ENCODE assay signal across 8 cellular contexts in the genomic region with DNA sequence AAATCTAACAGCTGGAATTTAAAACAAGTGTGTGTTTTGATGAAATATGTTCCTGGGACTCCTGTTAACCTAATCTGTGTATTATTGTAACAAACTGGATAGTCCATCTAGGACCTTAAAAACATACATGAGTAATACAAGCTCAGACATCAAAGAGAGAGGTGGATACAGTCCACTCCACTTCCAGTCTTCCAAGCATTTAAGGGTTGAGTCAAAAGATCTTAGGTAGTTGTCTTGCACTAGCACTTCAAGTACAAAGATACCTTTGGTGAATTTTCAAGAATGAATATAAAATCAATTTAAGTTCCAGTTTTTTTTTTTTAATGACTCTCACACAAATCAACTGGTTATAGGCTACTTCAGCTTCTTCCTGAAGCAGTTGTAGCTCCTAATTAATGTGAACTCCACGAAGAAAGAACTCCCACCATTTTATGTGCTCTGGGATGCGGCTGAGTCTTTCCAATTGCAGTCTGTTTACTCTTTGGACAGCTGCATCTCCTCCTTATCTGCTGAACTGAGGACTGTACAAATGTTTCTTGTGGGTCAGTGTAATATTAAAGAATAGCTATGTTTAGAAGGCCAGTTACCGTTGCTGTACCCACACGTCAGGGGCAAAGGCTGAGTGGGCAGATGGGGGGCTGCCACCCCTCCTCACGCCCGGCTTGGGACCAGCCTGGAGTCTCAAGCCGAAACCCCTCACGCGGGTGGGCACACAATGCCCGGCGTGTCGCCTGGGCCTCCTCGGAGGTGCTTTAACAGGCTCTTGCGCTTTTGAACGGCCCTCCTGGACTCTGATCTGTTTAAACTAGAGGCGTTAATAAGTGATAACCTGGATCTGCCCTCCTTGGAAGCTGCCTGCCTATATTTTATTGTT. TPM values are rescaled to one million over a fixed set of nuclear protein-coding genes. Genes with fewer than 3 reads are reported as not detected.
DNase-seq lines count a peak whose midpoint lies in the region; ATAC-seq, FAIRE-seq and TF ChIP-seq lines count a peak whose summit lies in the region.

No MANE protein-coding gene starts in this region.

- H3K9me3 ChIP-seq in mesodermal cell (ENCODE audit: control insufficient read depth, low read length) = no peaks in the 10 kb centered on the region

- H3K27me3 Mint-ChIP-seq in activated CD8-positive, alpha-beta T cell treated with anti-CD3 and anti-CD28 coated beads for 36 hours = peaks cover 55% of the 10 kb centered on the region

- no peaks in the 10 kb centered on the region for H3K9me3 Mint-ChIP-seq in activated CD8-positive, alpha-beta T cell treated with anti-CD3 and anti-CD28 coated beads for 36 hours

- intact Hi-C loops in activated CD8-positive, alpha-beta T cell treated with anti-CD3 and anti-CD28 coated beads for 36 hours (cut with micrococcal nuclease) = loop anchor here (5.0 kb wide), 1 partner anchor 196 kb away; no protein-coding TSS in a partner anchor

- H3K27ac Mint-ChIP-seq in activated CD8-positive, alpha-beta T cell treated with anti-CD3 and anti-CD28 coated beads for 36 hours = no peak overlapping the region

- no peak for FAIRE-seq in HTR-8/SVneo (lab: Jason Lieb, UNC)

- DNase-seq in DMS53 (lab: John Stamatoyannopoulos, UW) (peak; percentile 87), LHCN-M2 (ENCODE audit: low read depth) (peak; percentile 29), kidney glomerular epithelial cell (lab: John Stamatoyannopoulos, UW) (no peak), activated gamma-delta T cell treated with Interleukin-2 at 50 U/mL for 16 hours (no peak), NCI-H1048 (lab: John Stamatoyannopoulos, UW) (no peak), HTR-8/SVneo (ENCODE audit: insufficient read length, low spot score) (no peak)
- DNase-seq in activated CD8-positive, alpha-beta T cell treated with anti-CD3 and anti-CD28 coated beads for 36 hours = no peak

- peaks cover 25% of the 10 kb centered on the region for H3K4me1 Mint-ChIP-seq in activated CD8-positive, alpha-beta T cell treated with anti-CD3 and anti-CD28 coated beads for 36 hours (ENCODE audit: low read depth)

- H3K36me3 ChIP-seq in mesodermal cell (ENCODE audit: control insufficient read depth, insufficient read depth, low read length) = no peaks in the 10 kb centered on the region

- POLR2A ChIA-PET in activated CD8-positive, alpha-beta T cell treated with anti-CD3 and anti-CD28 coated beads for 36 hours (lab: Charles Lee) = interaction anchor here (1.2 kb wide), 1 partner anchor 200 kb away, joined by 4 read pairs; no protein-coding TSS in a partner anchor

- peak overlapping the region; percentile 95 for H3K27ac ChIP-seq in mesodermal cell (ENCODE audit: low read depth, low read length, severe bottlenecking)

- TF ChIP-seq CTCF in activated CD8-positive, alpha-beta T cell treated with anti-CD3 and anti-CD28 coated beads for 36 hours (IDR thresholded peaks at IDR 0.05) = no peak

- peak overlapping the region; percentile 94 for H3K4me3 ChIP-seq in mesodermal cell (ENCODE audit: extremely low read depth, insufficient read depth, low read length, poor library complexity, severe bottlenecking)

- no peak for ATAC-seq in activated CD8-positive, alpha-beta T cell treated with anti-CD3 and anti-CD28 coated beads for 36 hours

- H3K4me1 ChIP-seq in mesodermal cell (ENCODE audit: control insufficient read depth, insufficient read depth, low read length, poor library complexity, severe bottlenecking) = peaks cover 8% of the 10 kb centered on the region

- H3K4me3 Mint-ChIP-seq in activated CD8-positive, alpha-beta T cell treated with anti-CD3 and anti-CD28 coated beads for 36 hours = peak overlapping the region; percentile 36

- CTCF ChIA-PET in activated CD8-positive, alpha-beta T cell treated with anti-CD3 and anti-CD28 coated beads for 36 hours (lab: Charles Lee) = interaction anchor here (1.0 to 2.0 kb wide), 4 partner anchors 73 to 202 kb away, joined by 3 to 12 read pairs (median 4); no protein-coding TSS in a partner anchor

- H3K36me3 Mint-ChIP-seq in activated CD8-positive, alpha-beta T cell treated with anti-CD3 and anti-CD28 coated beads for 36 hours (ENCODE audit: low read depth) = no peaks in the 10 kb centered on the region

- WGBS in mesodermal cell (ENCODE audit: insufficient coverage in 2 of 2), 2 experiments = 0 to 2% methylated on average over 11 to 12 of the region's 16 CpGs

RNA-seq across cellular contexts. Expression of gene IGF2BP3, which starts 2.9 kb away (rescaled TPM):
- 60.3 and 63.3 TPM in 2 replicates for total RNA-seq in LHCN-M2 (2014; rRNA removed)
- 15.1 TPM for polyA plus RNA-seq in LHCN-M2 (2012)
- 1 to 10 TPM in 1 of 2 experiments, under 1 TPM in 1; 0.61 to 1.1 TPM for total RNA-seq in activated CD8-positive, alpha-beta T cell treated with anti-CD3 and anti-CD28 coated beads for 36 hours
- 64.7 TPM for polyA plus RNA-seq in mesodermal cell (2013, experiment 1 of 2)
- 70.8 TPM for polyA plus RNA-seq in mesodermal cell (2013, experiment 2 of 2)

RNA-seq across cellular contexts. Expression of gene TRA2A, which starts 58.6 kb away (rescaled TPM):
- 26.7 and 33.0 TPM in 2 replicates for total RNA-seq in LHCN-M2 (2014; rRNA removed)
- polyA plus RNA-seq in LHCN-M2 (2012) = 36.3 TPM
- total RNA-seq in activated CD8-positive, alpha-beta T cell treated with anti-CD3 and anti-CD28 coated beads for 36 hours = 10 to 100 TPM; 86.3 to 86.5 TPM
- polyA plus RNA-seq in mesodermal cell (2013, experiment 1 of 2) = 59.0 TPM
- 66.6 TPM for polyA plus RNA-seq in mesodermal cell (2013, experiment 2 of 2)

Comparison
In these comparisons a context has a peak if more than half of its experiments do, and no peak if none do; other contexts are left out.
1. DNase-seq: peak in DMS53 (single experiment) and LHCN-M2 (single experiment); none in activated CD8-positive, alpha-beta T cell treated with anti-CD3 and anti-CD28 coated beads for 36 hours (single experiment), kidney glomerular epithelial cell (single experiment), activated gamma-delta T cell treated with Interleukin-2 at 50 U/mL for 16 hours (single experiment), NCI-H1048 (single experiment) and HTR-8/SVneo (single experiment).
2. RNA of gene IGF2BP3, which starts 2.9 kb away (total RNA-seq): 60.3 to 63.3 TPM in LHCN-M2; 0.61 to 1.1 TPM in activated CD8-positive, alpha-beta T cell treated with anti-CD3 and anti-CD28 coated beads for 36 hours; every median in the first group is over 10 times any median in the second.